ENCODE assay signal across 8 cellular contexts in the genomic region with DNA sequence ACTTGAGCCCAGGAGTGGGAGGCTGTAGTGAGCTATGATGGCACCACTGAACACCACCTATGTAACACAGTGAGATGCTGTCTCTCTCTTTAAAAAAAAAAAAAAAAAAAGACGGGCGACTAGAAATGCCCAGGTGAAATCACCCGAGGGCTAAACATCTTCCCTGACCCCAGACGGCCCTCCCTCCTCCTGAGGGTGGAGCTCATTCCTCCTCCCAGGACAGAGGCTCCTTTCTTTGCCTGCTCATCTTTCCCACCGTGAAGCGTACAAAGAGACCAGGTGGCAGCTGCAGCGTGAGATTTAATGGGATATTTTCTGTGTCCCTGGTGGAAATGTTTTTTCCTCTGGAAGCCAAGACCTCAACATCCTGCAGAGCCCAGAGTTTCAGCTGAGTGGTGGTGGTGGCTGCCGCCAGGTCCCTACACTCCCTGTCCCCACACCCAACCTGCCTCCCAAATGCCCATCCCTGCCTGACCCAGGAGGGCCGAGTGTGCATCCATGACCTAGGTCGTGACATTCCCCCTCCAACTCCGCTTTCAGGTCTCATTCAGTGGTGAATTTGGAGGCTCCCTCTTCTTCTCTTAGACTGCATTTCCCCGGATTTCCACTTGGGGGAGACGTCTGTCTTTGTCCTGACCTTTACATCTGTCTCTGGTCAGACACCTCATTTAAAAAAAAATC. TPM values are rescaled to one million over a fixed set of nuclear protein-coding genes. Genes with fewer than 3 reads are reported as not detected.
A peak's percentile ranks its signal among the peaks of the same experiment; 100 is the strongest.
DNase-seq lines count a peak whose midpoint lies in the region; ATAC-seq and TF ChIP-seq lines count a peak whose summit lies in the region.

No MANE protein-coding gene starts in this region.

- no peak overlapping the region for H3K56ac ChIP-seq in H9 (ENCODE audit: insufficient read length, low read depth, low read length)

- H3K14ac ChIP-seq in H9 (ENCODE audit: insufficient read depth, low read length): no peak overlapping the region

- no peak overlapping the region for H2AK5ac ChIP-seq in H9 (ENCODE audit: insufficient read length, low read length)

- H3K9me3 ChIP-seq in H9 (ENCODE audit: control insufficient read depth, low read depth, low read length) (no peaks in the 10 kb centered on the region), gastroesophageal sphincter (no peaks in the 10 kb centered on the region), psoas muscle (no peaks in the 10 kb centered on the region)

- H2BK20ac ChIP-seq in H9 (ENCODE audit: low read depth, low read length, poor library complexity, severe bottlenecking): no peak overlapping the region

- no CpG with 5 or more reads among the region's 13 CpGs for WGBS in H9 (ENCODE audit: extremely low coverage, insufficient read length, low lambda C conversion rate)
- 15 to 18% methylated on average over 10 to 11 of the region's 13 CpGs for WGBS in gastroesophageal sphincter (ENCODE audit: low coverage in 1 of 2), 2 donors
- 13 to 16% (median 14%) methylated on average over 13 of the region's 13 CpGs for WGBS in psoas muscle, 3 donors

- no peak overlapping the region for H3K23ac ChIP-seq in H9 (ENCODE audit: insufficient read length, low read depth, low read length)

- no peak overlapping the region for H2BK15ac ChIP-seq in H9 (ENCODE audit: low read depth, low read length)

- no peaks in the 10 kb centered on the region for H4K20me1 ChIP-seq in H9 (ENCODE audit: control insufficient read depth, insufficient read depth, insufficient read length)

- TF ChIP-seq EP300 in gastroesophageal sphincter (IDR thresholded peaks at IDR 0.05): no peak

- H3K4ac ChIP-seq in H9 (ENCODE audit: low read depth, low read length): no peak overlapping the region

- no peaks in the 10 kb centered on the region for H3K36me3 ChIP-seq in gastroesophageal sphincter
- no peaks in the 10 kb centered on the region for H3K36me3 ChIP-seq in psoas muscle (ENCODE audit: insufficient read depth in 1 of 2, low read depth in 1 of 2)

- peak overlapping the region; percentile 42 to 62; a peak in 4 of 5 replicates for H3K4me3 Mint-ChIP-seq in H9
- H3K4me3 Mint-ChIP-seq in activated T-cell treated with anti-CD3 and anti-CD28 coated beads, Interleukin-2, amount 50 U/mL, for 24 hours: no peak overlapping the region

- peaks cover 3% of the 10 kb centered on the region for H3K27me3 Mint-ChIP-seq in H9 (ENCODE audit: low read depth)
- H3K27me3 Mint-ChIP-seq in activated T-cell treated with anti-CD3 and anti-CD28 coated beads, Interleukin-2, amount 50 U/mL, for 24 hours: peaks cover 15% of the 10 kb centered on the region

- no peaks in the 10 kb centered on the region for H3K27me3 ChIP-seq in H9 (ENCODE audit: insufficient read depth, low read length)
- H3K27me3 ChIP-seq in gastroesophageal sphincter: peaks cover 21% of the 10 kb centered on the region
- H3K27me3 ChIP-seq in psoas muscle (ENCODE audit: insufficient read depth in 3 of 3, low read length in 2 of 3): peaks cover 0 to 4% (median 0%) of the 10 kb centered on the region in 3 donors

- peaks cover under 1 to 5% of the 10 kb centered on the region in 2 experiments; a peak in 4 of 5 replicates for H3K9me3 Mint-ChIP-seq in H9
- no peaks in the 10 kb centered on the region for H3K9me3 Mint-ChIP-seq in activated T-cell treated with anti-CD3 and anti-CD28 coated beads, Interleukin-2, amount 50 U/mL, for 24 hours

- H3K23me2 ChIP-seq in H9 (ENCODE audit: insufficient read length, low read depth, low read length, poor library complexity, severe bottlenecking): no peaks in the 10 kb centered on the region

- H3K27ac Mint-ChIP-seq in H9: no peak overlapping the region
- no peak overlapping the region for H3K27ac Mint-ChIP-seq in activated T-cell treated with anti-CD3 and anti-CD28 coated beads, Interleukin-2, amount 50 U/mL, for 24 hours

- H2AFZ ChIP-seq in H9 (ENCODE audit: low read length): no peak overlapping the region

- H3K79me1 ChIP-seq in H9 (ENCODE audit: insufficient read depth, low read depth, low read length, poor library complexity, severe bottlenecking): no peaks in the 10 kb centered on the region

- no peak overlapping the region for H3T11ph ChIP-seq in H9 (ENCODE audit: low read length)

- H3K36me3 Mint-ChIP-seq in H9 (ENCODE audit: insufficient read depth in 1 of 3, low read depth in 3 of 3): peaks cover 0 to under 1% (median 0%) of the 10 kb centered on the region in 3 experiments; a peak in 1 of 7 replicates
- no peaks in the 10 kb centered on the region for H3K36me3 Mint-ChIP-seq in activated T-cell treated with anti-CD3 and anti-CD28 coated beads, Interleukin-2, amount 50 U/mL, for 24 hours (ENCODE audit: low read depth)

- H3K79me2 ChIP-seq in H9 (ENCODE audit: insufficient read depth, low read length): no peaks in the 10 kb centered on the region

- TF ChIP-seq POLR2A in gastroesophageal sphincter (IDR thresholded peaks at IDR 0.05): no peak

- peak; percentile 88 for TF ChIP-seq CTCF in H9 (conservative IDR thresholded peaks at IDR 0.05)
- TF ChIP-seq CTCF in gastroesophageal sphincter (IDR thresholded peaks at IDR 0.05): peak in 3 of 4 experiments; percentile 52 to 72 (median 56)
- TF ChIP-seq CTCF in psoas muscle (IDR thresholded peaks at IDR 0.05): peak; percentile 54

- no peak overlapping the region for H2BK120ac ChIP-seq in H9 (ENCODE audit: low read depth, low read length, poor library complexity, severe bottlenecking)

- H2BK5ac ChIP-seq in H9 (ENCODE audit: insufficient read length, low read length): no peak overlapping the region

- H3K4me1 ChIP-seq in H9 (ENCODE audit: insufficient read depth, low read length) (no peaks in the 10 kb centered on the region), gastroesophageal sphincter (no peaks in the 10 kb centered on the region), psoas muscle (no peaks in the 10 kb centered on the region)

- no peak overlapping the region for H4K5ac ChIP-seq in H9 (ENCODE audit: insufficient read length, low read depth, low read length)

- H3K4me2 ChIP-seq in H9 (ENCODE audit: insufficient read depth, insufficient read length, low read length): no peak overlapping the region

- intact Hi-C loops in psoas muscle (cut with DNase I): no loop called here

- ATAC-seq in gastroesophageal sphincter (no peak), psoas muscle (peak in 1 of 4 donors; percentile 48), GM21576 (IDR thresholded peaks at IDR 0.05; ENCODE audit: unreplicated experiment) (no peak), HG03097 (IDR thresholded peaks at IDR 0.05; ENCODE audit: low FRiP score, unreplicated experiment) (no peak)

- peaks cover 13 to 17% of the 10 kb centered on the region in 2 experiments for H3K4me1 Mint-ChIP-seq in H9
- peaks cover 2% of the 10 kb centered on the region for H3K4me1 Mint-ChIP-seq in activated T-cell treated with anti-CD3 and anti-CD28 coated beads, Interleukin-2, amount 50 U/mL, for 24 hours (ENCODE audit: low read depth)

- no peak overlapping the region for H3K27ac ChIP-seq in H9 (ENCODE audit: insufficient read length, low read depth, low read length)
- H3K27ac ChIP-seq in gastroesophageal sphincter: no peak overlapping the region
- H3K27ac ChIP-seq in psoas muscle: no peak overlapping the region

- H4K91ac ChIP-seq in H9 (ENCODE audit: insufficient read length, low read depth, low read length): no peak overlapping the region

- H4K8ac ChIP-seq in H9 (replicated peaks; ENCODE audit: insufficient read length, low read depth, low read length): no peak overlapping the region

- DNase-seq in COR-L47 (lab: John Stamatoyannopoulos, UW) (peak; percentile 28), H9 (peak; percentile 71), NCI-H510A (lab: John Stamatoyannopoulos, UW) (peak; percentile 33), psoas muscle (no peak)
- peak; percentile 34 for DNase-seq in activated T-cell treated with anti-CD3 and anti-CD28 coated beads, Interleukin-2, amount 50 U/mL, for 24 hours

- no peak overlapping the region for H2BK12ac ChIP-seq in H9 (ENCODE audit: insufficient read length, low read depth, low read length)

- H3K18ac ChIP-seq in H9 (ENCODE audit: insufficient read length, low read depth, low read length): no peak overlapping the region

- H3K4me3 ChIP-seq in gastroesophageal sphincter (no peak overlapping the region), psoas muscle (no peak overlapping the region)

- H3K9ac ChIP-seq in H9 (ENCODE audit: extremely low read depth, insufficient read length, low read length): no peak overlapping the region

RNA-seq across cellular contexts. Expression of a gene that starts 14.4 kb away (rescaled TPM):
- total RNA-seq in H9 (2021) (137 and 138 TPM in 2 replicates), gastroesophageal sphincter (10 to 100 TPM; 11.5 to 29.2 (median 20.5) TPM), psoas muscle (100 to 1,000 TPM in 3 of 4 donors, 10 to 100 TPM in 1; 38.5 to 124 (median 109) TPM)
- polyA plus RNA-seq in psoas muscle: 10 to 100 TPM; 25.3 to 55.7 (median 50.9) TPM

Comparison
In these comparisons a context has a peak if more than half of its experiments do, and no peak if none do; other contexts are left out.
1. DNase-seq: peak in COR-L47 (single experiment), H9 (single experiment), NCI-H510A (single experiment) and activated T-cell treated with anti-CD3 and anti-CD28 coated beads, Interleukin-2, amount 50 U/mL, for 24 hours (single experiment); none in psoas muscle (0 of 2).
2. Peak in every context shown above with its lines, with median percentiles within 50 percentile points of each other: CTCF ChIP-seq.